Comparison of ENCODE assay signal across 2 cellular contexts in genomic region chr2:232783278-232783677, GRCh38.
TF ChIP-seq lines count a peak whose summit lies in the region.

No MANE protein-coding gene starts in this region.

TF ChIP-seq in WTC11, 78 proteins besides CTCF, POLR2A, EP300 and RAD21:
- TF ChIP-seq HMGXB4 (CRISPR knock-in tag; IDR thresholded peaks at IDR 0.05) (no peak), HMGA2 (CRISPR knock-in tag; IDR thresholded peaks at IDR 0.05) (peak; percentile 78; the same call in 1 of the 2 replicates)

TF ChIP-seq in K562, 482 proteins besides CTCF, POLR2A, EP300 and RAD21:
- TF ChIP-seq USF1 (CRISPR knock-in tag; IDR thresholded peaks at IDR 0.05) (no peak), KAT8 (IDR thresholded peaks at IDR 0.05; ENCODE audit: low read depth) (no peak), PHF8 (IDR thresholded peaks at IDR 0.05; ENCODE audit: borderline replicate concordance, low read length) (no peak), SPI1 (IDR thresholded peaks at IDR 0.05; ENCODE audit: borderline replicate concordance, low read depth, low read length) (peak; percentile 36; the same call in 1 of the 2 replicates), DIDO1 (tag; IDR thresholded peaks at IDR 0.05; ENCODE audit: low read depth) (no peak), BRCA1 (IDR thresholded peaks at IDR 0.05) (no peak), BRCA1 (CRISPR knock-in tag; IDR thresholded peaks at IDR 0.05) (no peak)
